In the genomic region with DNA sequence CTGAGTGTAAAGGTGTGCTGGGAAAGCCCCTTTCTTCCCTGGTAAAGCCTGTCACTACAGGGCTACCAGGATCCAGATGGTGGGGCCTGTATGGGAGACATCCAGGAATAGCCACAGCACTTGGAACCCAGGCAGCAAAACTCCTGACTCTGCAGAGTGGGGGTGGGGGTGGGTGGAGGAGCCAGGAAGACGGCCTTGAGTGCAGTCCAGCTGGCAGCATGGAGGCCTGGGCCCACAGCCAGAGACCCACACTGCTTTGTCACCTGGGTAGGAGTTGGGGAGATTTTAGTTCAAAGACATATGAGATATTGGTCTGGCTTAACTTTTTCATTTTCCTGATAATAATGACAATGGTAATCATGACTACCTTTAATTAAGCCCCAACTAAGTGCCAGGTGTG, we compare ENCODE assay signal across 21 cellular contexts.
DNase-seq lines count a peak whose midpoint lies in the region; ATAC-seq, FAIRE-seq and TF ChIP-seq lines count a peak whose summit lies in the region.
"Had no signal": no experiment of that assay in that cellular context is flagged by ENCODE, and none has a peak within 500 bp of the region (broad histone marks: within the 10 kb centered on the region; RNA-seq: fewer than 3 reads in every experiment).

No MANE protein-coding gene starts in this region.

- no peak for TF ChIP-seq CTCF in heart right ventricle (IDR thresholded peaks at IDR 0.05)
- TF ChIP-seq CTCF in pancreas (IDR thresholded peaks at IDR 0.05) = no peak

- H3K27me3 ChIP-seq in heart right ventricle = peaks cover 0 to 4% (median 0%) of the 10 kb centered on the region in 7 donors
- no peaks in the 10 kb centered on the region for H3K27me3 ChIP-seq in pancreas
- H3K27me3 ChIP-seq: sigmoid colon, upper lobe of right lung had no signal

- no peaks in the 10 kb centered on the region for H3K9me3 ChIP-seq in heart right ventricle
- no peaks in the 10 kb centered on the region for H3K9me3 ChIP-seq in pancreas
- H3K9me3 ChIP-seq: sigmoid colon, upper lobe of right lung had no signal

- H3K4me1 ChIP-seq in heart right ventricle (peaks cover 0 to 13% (median 6%) of the 10 kb centered on the region in 9 donors), pancreas (peaks cover 19 to 22% (median 20%) of the 10 kb centered on the region in 3 donors)
- H3K4me1 ChIP-seq: upper lobe of right lung had no signal

- no peak for FAIRE-seq in pancreas (lab: Jason Lieb, UNC)
- FAIRE-seq: A204.1 had no signal

- DNase-seq in NCI-H2196 (lab: John Stamatoyannopoulos, UW; ENCODE audit: unreplicated experiment) (peak; percentile 9), NCI-H2196 treated with DMSO at 0.1 percent for 48 hours (lab: John Stamatoyannopoulos, UW; ENCODE audit: unreplicated experiment) (no peak), RPMI8226 (peak; percentile 34), heart right ventricle (peak; percentile 74 to 75), pancreas (peak; percentile 89 to 95 (median 92)), NCI-H226 (no peak)
- DNase-seq: activated CD4-positive, alpha-beta T cell treated with anti-CD3 and anti-CD28 coated beads, Interleukin-2, amount 10 ng/mL, durations not matched to agents 24 days and 14 days; activated CD8-positive, alpha-beta memory T cell treated with anti-CD3 and anti-CD28 coated beads, Interleukin-2, amount 10 ng/mL, durations not matched to agents 7 days and 5 days; COR-L47; kidney glomerular epithelial cell; NCI-H1417; NCI-H2171; nephron progenitor cell; sigmoid colon; stimulated activated CD4-positive, alpha-beta T cell treated with anti-CD3 and anti-CD28 coated beads, Interleukin-15, amount 100 ng/mL, for 24 hours; T-helper 17 cell; upper lobe of right lung had no signal

- 9 to 27% methylated on average over 1 of the region's 1 CpG for WGBS in heart right ventricle, 2 donors
- 8 to 11% methylated on average over 1 of the region's 1 CpG for WGBS in pancreas, 2 donors

- intact Hi-C loops in heart right ventricle (cut with DNase I) (no loop called here), pancreas (cut with DNase I) (no loop called here)

- H3K27ac ChIP-seq in heart right ventricle (peak overlapping the region in 3 of 10 donors; percentile 12 to 47 (median 45)), pancreas (peak overlapping the region in 2 of 4 donors; percentile 68 to 74)
- H3K27ac ChIP-seq: coronary artery, sigmoid colon, upper lobe of right lung had no signal

- no peaks in the 10 kb centered on the region for H3K36me3 ChIP-seq in heart right ventricle
- H3K36me3 ChIP-seq in pancreas = no peaks in the 10 kb centered on the region
- H3K36me3 ChIP-seq: sigmoid colon, upper lobe of right lung had no signal

- ATAC-seq in heart right ventricle = peak; percentile 82 to 97 (median 92)
- ATAC-seq in pancreas = peak; percentile 93 to 97 (median 95)
- no peak for ATAC-seq in activated CD4-positive, CD25-positive, alpha-beta regulatory T cell treated with anti-CD3 and anti-CD28 coated beads, Interleukin-2, amount 50 U/mL, for 24 hours
- ATAC-seq in HG02678 (IDR thresholded peaks at IDR 0.05; ENCODE audit: unreplicated experiment) = no peak
- ATAC-seq: activated CD8-positive, alpha-beta memory T cell treated with anti-CD3 and anti-CD28 coated beads, Interleukin-2, amount 10 ng/mL, durations not matched to agents 7 days and 5 days; T-helper 17 cell; upper lobe of right lung had no signal

- H3K4me3 ChIP-seq in heart right ventricle = no peak overlapping the region
- H3K4me3 ChIP-seq in pancreas = no peak overlapping the region
- H3K4me3 ChIP-seq: coronary artery, sigmoid colon, upper lobe of right lung had no signal

Comparison
In these comparisons a context has a peak if more than half of its experiments do, and no peak if none do; other contexts are left out.
1. DNase-seq: peak in NCI-H2196 (single experiment), RPMI8226 (single experiment), heart right ventricle (2 of 2) and pancreas (6 of 6); none in NCI-H2196 treated with DMSO at 0.1 percent for 48 hours (single experiment) and NCI-H226 (single experiment).
2. ATAC-seq: peak in heart right ventricle (8 of 8) and pancreas (4 of 4); none in activated CD4-positive, CD25-positive, alpha-beta regulatory T cell treated with anti-CD3 and anti-CD28 coated beads, Interleukin-2, amount 50 U/mL, for 24 hours (0 of 2) and HG02678 (single experiment).